ENCODE assay signal across 25 cellular contexts in the genomic region with DNA sequence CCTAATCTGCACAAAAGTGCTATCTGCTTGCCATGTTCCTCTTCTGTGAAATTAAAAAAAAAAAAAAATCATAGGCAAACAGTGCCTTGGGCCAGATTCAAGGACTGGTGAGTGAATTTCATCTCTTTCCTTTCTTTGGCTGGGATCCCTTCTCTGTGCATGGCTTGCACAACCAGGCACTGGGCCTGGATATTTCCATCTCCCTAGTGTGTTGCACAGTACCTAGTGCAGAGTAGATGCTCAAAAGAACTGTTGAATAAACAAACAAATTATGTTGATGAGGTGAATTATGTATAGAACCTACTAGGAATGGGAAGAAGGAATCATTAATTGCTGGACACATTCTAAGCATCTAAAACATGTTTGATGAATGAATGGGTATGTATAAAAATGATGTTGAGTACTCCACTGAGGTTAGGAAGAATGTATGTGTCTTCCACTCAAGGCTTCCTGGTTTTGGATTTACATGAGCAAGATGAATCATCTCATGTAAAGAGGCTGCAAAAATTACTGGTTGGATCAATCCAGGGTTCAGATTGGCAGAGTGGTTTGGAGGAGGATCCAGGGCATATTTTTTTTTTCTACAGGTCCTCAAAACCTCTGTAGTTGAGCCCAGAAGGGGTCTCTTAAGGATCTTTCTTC.
DNase-seq lines count a peak whose midpoint lies in the region; ATAC-seq and TF ChIP-seq lines count a peak whose summit lies in the region.
"Had no signal": no experiment of that assay in that cellular context is flagged by ENCODE, and none has a peak within 500 bp of the region (broad histone marks: within the 10 kb centered on the region; RNA-seq: fewer than 3 reads in every experiment).

No MANE protein-coding gene starts in this region.

- no peak overlapping the region; the same call in 1 of the 2 replicates for H3K4me3 ChIP-seq in SJCRH30
- H3K4me3 ChIP-seq in fibroblast of the aortic adventitia (ENCODE audit: low read depth, low read length): no peak overlapping the region
- no peak overlapping the region for H3K4me3 ChIP-seq in left lung
- H3K4me3 ChIP-seq in neuronal stem cell (ENCODE audit: low read length in 2 of 2): no peak overlapping the region
- H3K4me3 ChIP-seq: colonic mucosa, GM23338, tibial artery had no signal

- no peak overlapping the region for H2BK12ac ChIP-seq in neuronal stem cell (ENCODE audit: low read length)

- H3K4me2 ChIP-seq in neuronal stem cell (ENCODE audit: insufficient read depth, low read length, poor library complexity, severe bottlenecking): no peak overlapping the region
- H3K4me2 ChIP-seq: GM23338 had no signal

- DNase-seq in AG20443 (ENCODE audit: low spot score) (peak; percentile 35), SJCRH30 (no peak), fibroblast of the aortic adventitia (ENCODE audit: low read depth) (peak; percentile 64), sciatic nerve (ENCODE audit: low spot score) (no peak), left lung (no peak), neuronal stem cell (ENCODE audit: low spot score) (no peak), NCI-H524 (lab: John Stamatoyannopoulos, UW) (no peak)
- DNase-seq: activated CD4-positive, CD25-positive, alpha-beta regulatory T cell treated with anti-CD3 and anti-CD28 coated beads, Interleukin-2, amount 50 U/mL, for 72 hours; activated CD8-positive, alpha-beta T cell treated with anti-CD3 and anti-CD28 coated beads for 36 hours; activated naive CD8-positive, alpha-beta T cell treated with anti-CD3 and anti-CD28 coated beads for 36 hours; brain microvascular endothelial cell; CD8-positive, alpha-beta memory T cell; colonic mucosa; effector memory CD8-positive, alpha-beta T cell; GDM1; kidney; NCI-H1417; NCI-H2081 treated with DMSO at 0.1 percent for 48 hours; NCI-H774; stimulated activated CD4-positive, alpha-beta T cell treated with anti-CD3 and anti-CD28 coated beads, Interleukin-12 subunit alpha, Interleukin-12 subunit beta, amount 100 ng/mL, for 4 hours; stimulated activated CD4-positive, alpha-beta T cell treated with anti-CD3 and anti-CD28 coated beads, Interleukin-4, amount 100 ng/mL, for 4 hours; stimulated activated naive CD4-positive, alpha-beta T cell; T-helper 1 cell had no signal

- H4K91ac ChIP-seq in neuronal stem cell (ENCODE audit: low read depth, low read length, poor library complexity): no peak overlapping the region

- no peak overlapping the region for H2AFZ ChIP-seq in neuronal stem cell (ENCODE audit: low read length)
- H2AFZ ChIP-seq: GM23338 had no signal

- H3K4ac ChIP-seq in neuronal stem cell (ENCODE audit: low read length): no peak overlapping the region

- H3K18ac ChIP-seq in neuronal stem cell (ENCODE audit: low read length): no peak overlapping the region

- no peak overlapping the region for H3K14ac ChIP-seq in neuronal stem cell (ENCODE audit: low read length)

- no peaks in the 10 kb centered on the region for H3K79me1 ChIP-seq in neuronal stem cell (ENCODE audit: low read depth, low read length)

- no peak overlapping the region for H4K8ac ChIP-seq in neuronal stem cell (ENCODE audit: low read depth, low read length)

- H3K9me3 ChIP-seq in SJCRH30 (replicated peaks) (no peaks in the 10 kb centered on the region), left lung (no peaks in the 10 kb centered on the region), neuronal stem cell (replicated peaks in 1 of 2; ENCODE audit: control insufficient read depth in 2 of 2, insufficient read depth in 1 of 2, low read depth in 1 of 2, low read length in 2 of 2) (no peaks in the 10 kb centered on the region)
- H3K9me3 ChIP-seq: colonic mucosa, tibial artery had no signal

- no peak overlapping the region for H2BK120ac ChIP-seq in neuronal stem cell (ENCODE audit: low read depth, low read length)

- H2BK15ac ChIP-seq in neuronal stem cell (ENCODE audit: low read length): no peak overlapping the region

- no peaks in the 10 kb centered on the region for H3K27me3 ChIP-seq in SJCRH30
- H3K27me3 ChIP-seq in left lung: no peaks in the 10 kb centered on the region
- peaks cover 0 to 12% (median 0%) of the 10 kb centered on the region in 3 experiments for H3K27me3 ChIP-seq in neuronal stem cell (ENCODE audit: control insufficient read depth in 3 of 3, insufficient read depth in 3 of 3, low read depth in 1 of 3, low read length in 3 of 3)
- H3K27me3 ChIP-seq: brain microvascular endothelial cell, colonic mucosa, tibial artery had no signal

- no peak overlapping the region for H2BK5ac ChIP-seq in neuronal stem cell (ENCODE audit: low read length)

- H3K4me1 ChIP-seq in SJCRH30: peaks cover 21% of the 10 kb centered on the region
- no peaks in the 10 kb centered on the region for H3K4me1 ChIP-seq in left lung
- H3K4me1 ChIP-seq in neuronal stem cell (ENCODE audit: control insufficient read depth in 2 of 2, insufficient read depth in 1 of 2, low read depth in 1 of 2, low read length in 2 of 2): no peaks in the 10 kb centered on the region
- H3K4me1 ChIP-seq: colonic mucosa, tibial artery had no signal

- H3K27ac ChIP-seq in SJCRH30: peak overlapping the region; percentile 35; the same call in 1 of the 2 replicates
- no peak overlapping the region for H3K27ac ChIP-seq in left lung
- no peak overlapping the region for H3K27ac ChIP-seq in neuronal stem cell (replicated peaks; ENCODE audit: low read length)
- H3K27ac ChIP-seq: brain microvascular endothelial cell, colonic mucosa, tibial artery had no signal

- ATAC-seq in sciatic nerve (peak; percentile 94), left lung (no peak)
- ATAC-seq: activated CD8-positive, alpha-beta T cell treated with anti-CD3 and anti-CD28 coated beads for 36 hours; effector memory CD8-positive, alpha-beta T cell; GM23338 had no signal

- no peak overlapping the region for H3K9ac ChIP-seq in neuronal stem cell (ENCODE audit: low read depth, low read length, poor library complexity)

- no peak overlapping the region for H3K23ac ChIP-seq in neuronal stem cell (ENCODE audit: low read depth, low read length, poor library complexity)

- TF ChIP-seq CTCF in fibroblast of the aortic adventitia (IDR thresholded peaks at IDR 0.05; ENCODE audit: insufficient read depth, low read length) (no peak), left lung (IDR thresholded peaks at IDR 0.05) (no peak)

- H2AK5ac ChIP-seq in neuronal stem cell (ENCODE audit: low read depth, low read length): no peak overlapping the region

- intact Hi-C loops in sciatic nerve (cut with DNase I) (no loop called here), left lung (cut with DNase I) (no loop called here)

- H3K36me3 ChIP-seq in SJCRH30 (no peaks in the 10 kb centered on the region), left lung (no peaks in the 10 kb centered on the region), neuronal stem cell (replicated peaks in 1 of 2; ENCODE audit: control insufficient read depth in 2 of 2, insufficient read depth in 2 of 2, low read length in 2 of 2) (no peaks in the 10 kb centered on the region)
- H3K36me3 ChIP-seq: brain microvascular endothelial cell, colonic mucosa, tibial artery had no signal

Comparison
In these comparisons a context has a peak if more than half of its experiments do, and no peak if none do; other contexts are left out.
1. DNase-seq: peak in AG20443 (single experiment) and fibroblast of the aortic adventitia (single experiment); none in SJCRH30 (0 of 2), sciatic nerve (single experiment), left lung (0 of 2), neuronal stem cell (single experiment) and NCI-H524 (0 of 2).